ENCODE assay signal across 18 cellular contexts in the genomic region with DNA sequence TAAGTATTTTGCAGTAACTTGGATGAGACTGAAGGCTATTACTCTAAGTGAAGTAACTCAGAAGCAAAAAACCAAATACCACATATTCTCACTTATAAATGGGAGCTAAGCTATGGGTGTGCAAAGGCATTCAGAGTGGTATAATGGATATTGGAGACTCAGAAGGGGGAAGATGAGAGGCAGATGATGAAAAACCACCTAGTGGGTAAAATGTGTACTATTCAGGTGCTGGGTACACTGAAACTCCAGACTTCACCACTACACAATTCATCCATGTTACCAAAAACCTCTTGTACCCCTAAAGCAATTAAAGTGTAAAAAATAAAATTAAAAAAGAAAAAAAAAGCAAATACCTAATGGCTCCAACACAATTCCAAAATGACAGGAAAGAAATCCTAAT.
"Had no signal": no experiment of that assay in that cellular context is flagged by ENCODE, and none has a peak within 500 bp of the region (broad histone marks: within the 10 kb centered on the region; RNA-seq: fewer than 3 reads in every experiment).

No MANE protein-coding gene starts in this region.

- H3K27ac Mint-ChIP-seq: activated naive CD8-positive, alpha-beta T cell treated with anti-CD3 and anti-CD28 coated beads for 36 hours; immature natural killer cell; naive thymus-derived CD4-positive, alpha-beta T cell had no signal

- H3K4me3 ChIP-seq: dorsolateral prefrontal cortex, lower lobe of right lung, prostate gland, spleen, testis, vagina had no signal

- DNase-seq: activated naive CD4-positive, alpha-beta T cell treated with Interleukin-2 at 50 U/mL for 16 hours; activated naive CD8-positive, alpha-beta T cell treated with anti-CD3 and anti-CD28 coated beads for 36 hours; activated T-cell treated with anti-CD3 and anti-CD28 coated beads, Interleukin-2, amount 50 U/mL, for 1 hour; dorsolateral prefrontal cortex; immature natural killer cell; lower lobe of right lung; naive thymus-derived CD4-positive, alpha-beta T cell; spleen; stimulated activated CD4-positive, alpha-beta T cell treated with anti-CD3 and anti-CD28 coated beads, Interleukin-4, amount 100 ng/mL, for 1 hour; stimulated activated naive CD4-positive, alpha-beta T cell; T-helper 9 cell; testis; trophoblast cell had no signal

- H3K36me3 Mint-ChIP-seq: activated naive CD8-positive, alpha-beta T cell treated with anti-CD3 and anti-CD28 coated beads for 36 hours; immature natural killer cell; naive thymus-derived CD4-positive, alpha-beta T cell had no signal

- H3K4me1 ChIP-seq: lower lobe of right lung, prostate gland, spleen, testis, vagina had no signal

- H3K4me1 Mint-ChIP-seq: activated naive CD8-positive, alpha-beta T cell treated with anti-CD3 and anti-CD28 coated beads for 36 hours; central memory CD8-positive, alpha-beta T cell; immature natural killer cell; naive thymus-derived CD4-positive, alpha-beta T cell had no signal

- ATAC-seq: left lobe of liver; lower lobe of right lung; naive thymus-derived CD4-positive, alpha-beta T cell had no signal

- H3K9me3 Mint-ChIP-seq: activated naive CD8-positive, alpha-beta T cell treated with anti-CD3 and anti-CD28 coated beads for 36 hours had no signal

- H3K27me3 Mint-ChIP-seq: activated naive CD8-positive, alpha-beta T cell treated with anti-CD3 and anti-CD28 coated beads for 36 hours; central memory CD8-positive, alpha-beta T cell; naive thymus-derived CD4-positive, alpha-beta T cell had no signal

- H3K36me3 ChIP-seq: lower lobe of right lung, prostate gland, spleen, vagina had no signal

- H3K27ac ChIP-seq: dorsolateral prefrontal cortex, epithelial cell of prostate, lower lobe of right lung, prostate gland, spleen, testis, vagina had no signal

- H3K9me3 ChIP-seq: lower lobe of right lung, prostate gland, testis, vagina had no signal

- H3K27me3 ChIP-seq: spleen, testis, vagina had no signal

- H3K4me3 Mint-ChIP-seq: activated naive CD8-positive, alpha-beta T cell treated with anti-CD3 and anti-CD28 coated beads for 36 hours; central memory CD8-positive, alpha-beta T cell; immature natural killer cell; naive thymus-derived CD4-positive, alpha-beta T cell had no signal
